Comparison of ENCODE assay signal across 9 cellular contexts in the genomic region with DNA sequence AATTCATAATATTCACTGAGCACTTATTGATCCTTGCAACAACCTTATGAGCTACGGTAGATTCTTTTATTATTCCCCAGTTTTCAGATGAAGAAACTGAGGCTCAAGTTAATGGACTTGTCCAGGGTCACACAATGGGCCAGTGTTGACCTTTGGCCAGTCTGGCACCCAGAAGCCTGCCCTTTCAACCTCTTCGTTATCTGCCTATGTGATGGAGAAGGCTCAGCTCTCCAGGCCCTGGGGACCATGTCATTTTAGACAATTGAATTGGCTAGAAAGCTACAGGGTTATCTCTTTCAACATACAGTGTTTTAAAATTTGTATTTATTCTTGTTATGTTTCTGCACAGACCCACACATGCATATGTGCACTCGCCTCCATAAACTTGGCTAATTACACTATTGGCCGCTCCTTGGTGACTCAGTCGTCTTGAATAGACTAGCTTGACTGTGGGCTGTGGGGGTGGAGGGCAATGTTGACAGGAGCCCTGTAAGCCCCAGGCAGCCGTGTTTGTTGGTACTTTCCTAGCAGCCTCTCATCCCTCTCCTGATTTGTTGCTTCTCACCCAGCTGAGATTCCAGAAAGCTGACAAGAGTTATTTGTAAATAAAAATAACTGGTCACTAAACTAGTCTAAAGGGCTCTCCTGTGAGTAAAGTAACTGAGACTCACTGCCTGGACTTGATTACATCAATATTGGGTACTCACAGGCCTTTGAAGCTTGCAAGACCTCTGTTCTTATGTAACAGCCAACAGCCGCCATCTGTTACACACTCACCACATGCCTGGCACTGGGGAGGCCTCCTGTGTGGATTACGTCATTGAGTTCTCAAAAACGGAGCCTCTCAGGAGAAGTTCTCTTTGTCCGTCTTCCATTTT. TPM values are rescaled to one million over a fixed set of nuclear protein-coding genes. Genes with fewer than 3 reads are reported as not detected.
DNase-seq lines count a peak whose midpoint lies in the region; ATAC-seq and TF ChIP-seq lines count a peak whose summit lies in the region.
"Had no signal": no experiment of that assay in that cellular context is flagged by ENCODE, and none has a peak within 500 bp of the region (broad histone marks: within the 10 kb centered on the region; RNA-seq: fewer than 3 reads in every experiment).

No MANE protein-coding gene starts in this region.

- TF ChIP-seq POLR2A in Peyer's patch (IDR thresholded peaks at IDR 0.05) (no peak), ovary (IDR thresholded peaks at IDR 0.05) (no peak)

- intact Hi-C loops in ovary (cut with DNase I) = loop anchor here in 1 of 4 donors (5.0 kb wide), 1 partner anchor 46 kb away; no protein-coding TSS in a partner anchor

- no peaks in the 10 kb centered on the region for H3K79me2 ChIP-seq in fibroblast of lung (ENCODE audit: control insufficient read depth, insufficient read depth, low read length)
- H3K79me2 ChIP-seq: parathyroid adenoma had no signal

- no peaks in the 10 kb centered on the region for H3K9me3 ChIP-seq in Peyer's patch
- H3K9me3 ChIP-seq in fibroblast of lung (ENCODE audit: control insufficient read depth, insufficient read depth, low read depth, low read length) = no peaks in the 10 kb centered on the region
- H3K9me3 ChIP-seq in ovary = no peaks in the 10 kb centered on the region

- ATAC-seq in HG03095 (IDR thresholded peaks at IDR 0.05; ENCODE audit: unreplicated experiment) = no peak
- no peak for ATAC-seq in HG02763 (IDR thresholded peaks at IDR 0.05; ENCODE audit: unreplicated experiment)

- H3K36me3 ChIP-seq in Peyer's patch (no peaks in the 10 kb centered on the region), fibroblast of lung (ENCODE audit: control insufficient read depth, insufficient read depth, low read length) (no peaks in the 10 kb centered on the region), ovary (no peaks in the 10 kb centered on the region)

- no peak overlapping the region for H3K9ac ChIP-seq in fibroblast of lung (ENCODE audit: insufficient read depth, low read length)
- H3K9ac ChIP-seq: parathyroid adenoma had no signal

- H3K4me1 ChIP-seq in Peyer's patch (peaks cover 0 to 3% (median 0%) of the 10 kb centered on the region in 4 donors), fibroblast of lung (ENCODE audit: control insufficient read depth, extremely low read depth, insufficient read depth, low read length) (peaks cover 59% of the 10 kb centered on the region), ovary (ENCODE audit: insufficient read depth) (peaks cover 12% of the 10 kb centered on the region)
- H3K4me1 ChIP-seq: parathyroid adenoma had no signal

- H3K4me3 ChIP-seq in Peyer's patch (no peak overlapping the region), fibroblast of lung (replicated peaks in 1 of 4; ENCODE audit: control extremely low read depth in 1 of 4, insufficient read depth in 1 of 4, low read depth in 3 of 4, low read length in 4 of 4) (no peak overlapping the region), ovary (no peak overlapping the region)

- DNase-seq in EH (ENCODE audit: low read depth) = peak; percentile 91
- DNase-seq in Peyer's patch = peak in 1 of 3 donors; percentile 60
- DNase-seq in fibroblast of lung (ENCODE audit: low read depth in 2 of 2) = peak; percentile 94 to 97
- DNase-seq in ovary = peak; percentile 39 to 63 (median 54)
- no peak for DNase-seq in activated CD4-positive, CD25-positive, alpha-beta regulatory T cell treated with anti-CD3 and anti-CD28 coated beads, Interleukin-2, amount 50 U/mL, for 72 hours
- DNase-seq in DMS79 treated with DMSO at 0.1 percent for 48 hours (lab: John Stamatoyannopoulos, UW) = no peak

- H3K27ac ChIP-seq in Peyer's patch (peak overlapping the region; percentile 51 to 83 (median 68)), fibroblast of lung (ENCODE audit: insufficient read depth, low read length) (peak overlapping the region; percentile 96), ovary (no peak overlapping the region)
- H3K27ac ChIP-seq: parathyroid adenoma had no signal

- WGBS in ovary, 3 donors = 70 to 77% (median 74%) methylated on average over 10 of the region's 10 CpGs

- no peak for TF ChIP-seq EP300 in ovary (IDR thresholded peaks at IDR 0.05)

- TF ChIP-seq CTCF in Peyer's patch (IDR thresholded peaks at IDR 0.05) (no peak), fibroblast of lung (conservative IDR thresholded peaks at IDR 0.05 in 1 of 2, IDR thresholded peaks at IDR 0.05 in 1 of 2; ENCODE audit: low read depth in 1 of 2, low read length in 2 of 2) (no peak), ovary (IDR thresholded peaks at IDR 0.05) (no peak)

- H4K20me1 ChIP-seq in fibroblast of lung (ENCODE audit: control insufficient read depth, extremely low read depth, insufficient read depth, low read length) = no peaks in the 10 kb centered on the region

- H2AFZ ChIP-seq in fibroblast of lung (ENCODE audit: low read length) = no peak overlapping the region
- H2AFZ ChIP-seq: parathyroid adenoma had no signal

- no peaks in the 10 kb centered on the region for H3K27me3 ChIP-seq in Peyer's patch
- H3K27me3 ChIP-seq in fibroblast of lung (ENCODE audit: control insufficient read depth, insufficient read depth, low read length) = no peaks in the 10 kb centered on the region
- H3K27me3 ChIP-seq in ovary = no peaks in the 10 kb centered on the region

- H3K4me2 ChIP-seq in fibroblast of lung (ENCODE audit: extremely low read depth, insufficient read depth, low read length) = peak overlapping the region; percentile 29

RNA-seq across cellular contexts. Expression of a gene that starts 8.5 kb away (rescaled TPM):
- total RNA-seq in Peyer's patch = 10 to 100 TPM in 3 of 4 donors, 1 to 10 TPM in 1; 2.8 to 14.0 (median 11.3) TPM
- total RNA-seq in fibroblast of lung = 108 and 163 TPM in 2 replicates
- 56.9 and 128 TPM in 2 replicates for polyA plus RNA-seq in fibroblast of lung
- 57.6 and 130 TPM in 2 replicates for polyA plus RNA-seq in fibroblast of lung (2012)
- polyA minus RNA-seq in fibroblast of lung (ENCODE audit: low replicate concordance) = 60.0 and 118 TPM in 2 replicates
- 100 to 1,000 TPM in 1 of 7 donors, 10 to 100 TPM in 5, 1 to 10 TPM in 1; 9.8 to 108 (median 64.1) TPM for total RNA-seq in ovary
- 100 to 1,000 TPM in 1 of 2 donors, 10 to 100 TPM in 1; 27.5 to 114 TPM for polyA plus RNA-seq in ovary

Comparison
In these comparisons a context has a peak if more than half of its experiments do, and no peak if none do; other contexts are left out.
1. DNase-seq: peak in EH (single experiment), fibroblast of lung (2 of 2) and ovary (5 of 5); none in activated CD4-positive, CD25-positive, alpha-beta regulatory T cell treated with anti-CD3 and anti-CD28 coated beads, Interleukin-2, amount 50 U/mL, for 72 hours (single experiment) and DMS79 treated with DMSO at 0.1 percent for 48 hours (single experiment).
2. H3K27ac ChIP-seq: peak in Peyer's patch (4 of 4) and fibroblast of lung (single experiment); none in ovary (0 of 2).